In the genomic region with DNA sequence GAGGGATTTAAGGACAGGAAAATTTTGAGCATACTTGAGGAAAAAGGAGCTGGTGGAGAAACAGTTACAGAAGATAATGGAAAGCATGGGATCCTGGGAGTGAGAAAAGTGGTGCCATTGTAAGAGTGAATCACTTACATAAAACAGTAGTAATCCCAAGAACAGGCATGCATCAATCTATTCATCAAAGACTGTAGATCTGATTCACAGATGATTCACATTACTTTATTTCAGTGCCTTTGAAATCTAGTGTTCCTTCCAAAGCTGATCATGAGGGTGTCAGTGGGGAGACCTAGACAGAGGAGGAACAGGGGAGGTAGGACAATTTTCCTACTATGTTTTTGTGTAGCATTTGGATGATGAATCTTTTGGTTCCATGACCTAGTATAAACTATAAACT, we compare ENCODE assay signal across 29 cellular contexts.
"Had no signal": no experiment of that assay in that cellular context is flagged by ENCODE, and none has a peak within 500 bp of the region (broad histone marks: within the 10 kb centered on the region; RNA-seq: fewer than 3 reads in every experiment).

No MANE protein-coding gene starts in this region.

- H3K36me3 ChIP-seq: brain microvascular endothelial cell, esophagus squamous epithelium, gastroesophageal sphincter, pancreas, prostate gland, sigmoid colon, uterus, WERI-Rb-1 had no signal

- DNase-seq: activated CD4-positive, alpha-beta memory T cell treated with anti-CD3 and anti-CD28 coated beads, Interleukin-2, amount 10 ng/mL, durations not matched to agents 7 days and 5 days; activated CD4-positive, alpha-beta T cell treated with anti-CD3 and anti-CD28 coated beads, Interleukin-2, amount 10 ng/mL, durations not matched to agents 24 days and 14 days; activated CD8-positive, alpha-beta memory T cell treated with anti-CD3 and anti-CD28 coated beads, Interleukin-2, amount 50 U/mL, for 48 hours; activated naive CD8-positive, alpha-beta T cell treated with anti-CD3 and anti-CD28 coated beads, Interleukin-2, amount 10 ng/mL, durations not matched to agents 7 days and 5 days; activated T-cell treated with anti-CD3 and anti-CD28 coated beads, Interleukin-2, amount 50 U/mL, for 24 hours; amniotic stem cell; brain microvascular endothelial cell; central memory CD4-positive, alpha-beta T cell; esophagus squamous epithelium; hippocampal formation; midbrain; naive thymus-derived CD4-positive, alpha-beta T cell; nucleus accumbens; small intestine; stimulated activated CD4-positive, alpha-beta T cell treated with anti-CD3 and anti-CD28 coated beads, Interleukin-1b, Interleukin-23, amount 100 ng/mL, for 48 hours; stimulated activated CD4-positive, alpha-beta T cell treated with anti-CD3 and anti-CD28 coated beads, Interleukin-4, amount 100 ng/mL, for 4 hours; stimulated activated CD8-positive, alpha-beta memory T cell treated with anti-CD3 and anti-CD28 coated beads, Interleukin-4, amount 100 ng/mL, for 48 hours; stimulated activated naive CD8-positive, alpha-beta T cell treated with anti-CD3 and anti-CD28 coated beads, Interleukin-15, amount 100 ng/mL, for 72 hours; substantia nigra; T-helper 1 cell; uterus; WERI-Rb-1 had no signal

- H3K27ac ChIP-seq: brain microvascular endothelial cell, epithelial cell of prostate, esophagus squamous epithelium, gastroesophageal sphincter, pancreas, prostate gland, sigmoid colon, uterus, WERI-Rb-1 had no signal

- H3K4me3 ChIP-seq: esophagus squamous epithelium, gastroesophageal sphincter, pancreas, prostate gland, sigmoid colon, uterus had no signal

- H3K9me3 ChIP-seq: esophagus squamous epithelium, gastroesophageal sphincter, pancreas, prostate gland, sigmoid colon, uterus had no signal

- ATAC-seq: activated CD4-positive, CD25-positive, alpha-beta regulatory T cell treated with anti-CD3 and anti-CD28 coated beads, Interleukin-2, amount 50 U/mL, for 24 hours; gastroesophageal sphincter; naive thymus-derived CD4-positive, alpha-beta T cell; pancreas; stimulated activated memory B cell treated with anti-CD40 and anti-IgM and Interleukin-4, amounts not matched to agents 10 μg/mL and 1 μg/mL and 100 μg/mL, for 72 hours; stimulated activated naive CD8-positive, alpha-beta T cell treated with anti-CD3 and anti-CD28 coated beads, Interleukin-15, amount 100 ng/mL, for 72 hours had no signal

- H3K4me1 ChIP-seq: esophagus squamous epithelium, gastroesophageal sphincter, pancreas, prostate gland, sigmoid colon, uterus had no signal

- H3K27me3 ChIP-seq: brain microvascular endothelial cell, esophagus squamous epithelium, gastroesophageal sphincter, pancreas, sigmoid colon, uterus had no signal
